In genomic region chr11:71449596-71449995, GRCh38 we compare ENCODE assay signal across 8 cellular contexts.
A peak's percentile ranks its signal among the peaks of the same experiment; 100 is the strongest.
DNase-seq lines count a peak whose midpoint lies in the region; TF ChIP-seq lines count a peak whose summit lies in the region.

No MANE protein-coding gene starts in this region.

- H3K9me3 ChIP-seq in DOHH2 (ENCODE audit: control insufficient read depth, insufficient read depth, low read length) = peaks cover 5% of the 10 kb centered on the region; the same call in 1 of the 2 replicates
- no peaks in the 10 kb centered on the region for H3K9me3 ChIP-seq in endocrine pancreas (ENCODE audit: control insufficient read depth, low read length)
- no peaks in the 10 kb centered on the region for H3K9me3 ChIP-seq in neutrophil

- peaks cover 22% of the 10 kb centered on the region for H3F3A ChIP-seq in DOHH2 (ENCODE audit: control insufficient read depth, insufficient read depth)

- peaks cover 81% of the 10 kb centered on the region for H3K79me2 ChIP-seq in DOHH2 (ENCODE audit: control insufficient read depth, low read length)

- H3K4me3 ChIP-seq in DOHH2 (ENCODE audit: low read length) (peak overlapping the region; percentile 98), endocrine pancreas (ENCODE audit: control insufficient read depth, insufficient read depth, low read length) (peak overlapping the region; percentile 65), neutrophil (ENCODE audit: low read depth in 1 of 2, low read length in 1 of 2) (peak overlapping the region; percentile 93 to 96)

- H3K36me3 ChIP-seq in DOHH2 (ENCODE audit: control insufficient read depth, low read length) (peaks cover 57% of the 10 kb centered on the region), endocrine pancreas (ENCODE audit: control insufficient read depth, insufficient read depth, low read length) (no peaks in the 10 kb centered on the region), neutrophil (peaks cover under 1% of the 10 kb centered on the region)

- H3K4me1 ChIP-seq in DOHH2 (ENCODE audit: control insufficient read depth, low read length) (peaks cover 63% of the 10 kb centered on the region), endocrine pancreas (ENCODE audit: control insufficient read depth, insufficient read depth, low read length) (no peaks in the 10 kb centered on the region), neutrophil (ENCODE audit: control insufficient read depth in 1 of 2, insufficient read depth in 1 of 2, low read depth in 1 of 2, low read length in 1 of 2) (peaks cover 60 to 66% of the 10 kb centered on the region in 2 experiments)

- H3K9ac ChIP-seq in endocrine pancreas (ENCODE audit: control insufficient read depth, insufficient read depth, low read length) = peak overlapping the region; percentile 86

- no peaks in the 10 kb centered on the region for H3K9me2 ChIP-seq in DOHH2 (replicated peaks; ENCODE audit: control insufficient read depth, low read length)

- TF ChIP-seq CTCF in DOHH2 (IDR thresholded peaks at IDR 0.05; ENCODE audit: low read depth, low read length, poor library complexity, severe bottlenecking) (no peak), neutrophil (IDR thresholded peaks at IDR 0.05) (no peak)

- DNase-seq in OCI-M1 (lab: John Stamatoyannopoulos, UW) = peak; percentile 82
- DNase-seq in NCI-H2227 (lab: John Stamatoyannopoulos, UW; ENCODE audit: unreplicated experiment) = no peak
- DNase-seq in NCI-H187 treated with DMSO at 0.1 percent for 48 hours (lab: John Stamatoyannopoulos, UW) = no peak
- no peak for DNase-seq in D341Med (ENCODE audit: low spot score)
- DNase-seq in SKM-1 (lab: John Stamatoyannopoulos, UW; ENCODE audit: unreplicated experiment) = no peak

- H3K27me3 ChIP-seq in DOHH2 (ENCODE audit: control insufficient read depth, low read length) = no peaks in the 10 kb centered on the region
- H3K27me3 ChIP-seq in endocrine pancreas (ENCODE audit: control insufficient read depth, insufficient read depth, low read length) = no peaks in the 10 kb centered on the region
- H3K27me3 ChIP-seq in neutrophil = no peaks in the 10 kb centered on the region

- H4K20me1 ChIP-seq in DOHH2 (ENCODE audit: control insufficient read depth, insufficient read depth, low read depth, low read length) = peaks cover 1% of the 10 kb centered on the region; the same call in 1 of the 2 replicates

- peak overlapping the region; percentile 94 for H3K4me2 ChIP-seq in DOHH2 (ENCODE audit: low read length)

- H3K27ac ChIP-seq in DOHH2 (ENCODE audit: low read depth, low read length) = peak overlapping the region; percentile 62
- peak overlapping the region; percentile 93 for H3K27ac ChIP-seq in neutrophil
